8 cellular contexts compared by ENCODE assay signal in the genomic region with DNA sequence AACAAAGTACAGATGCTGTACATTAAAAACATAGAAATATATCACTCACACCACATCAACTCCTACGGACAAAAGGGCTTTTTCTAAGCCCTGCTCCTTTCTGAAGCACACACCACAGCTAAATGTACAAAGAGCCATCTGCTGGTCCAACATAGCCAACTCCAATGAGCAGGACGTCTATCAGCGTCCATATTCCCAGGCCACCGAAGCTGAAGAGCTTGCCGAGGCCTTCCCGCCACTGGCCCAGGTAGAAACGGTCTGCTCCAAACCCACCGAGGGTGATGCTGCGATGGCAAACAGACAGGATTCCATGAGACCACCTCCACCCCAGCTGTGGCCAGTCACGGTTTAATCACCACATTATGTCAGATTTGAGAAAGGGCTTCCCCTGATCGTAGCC.
DNase-seq lines count a peak whose midpoint lies in the region; ATAC-seq and TF ChIP-seq lines count a peak whose summit lies in the region.

No MANE protein-coding gene starts in this region.

- no peaks in the 10 kb centered on the region for H4K20me1 ChIP-seq in OCI-LY1 (ENCODE audit: insufficient read depth, low read length)

- no peaks in the 10 kb centered on the region for H3K27me3 Mint-ChIP-seq in effector memory CD8-positive, alpha-beta T cell

- H3K4me1 ChIP-seq in OCI-LY1 (ENCODE audit: insufficient read depth, low read length, severe bottlenecking), result peaks cover 19% of the 10 kb centered on the region
- H3K4me1 ChIP-seq in neutrophil (ENCODE audit: control insufficient read depth in 1 of 2, insufficient read depth in 1 of 2, low read depth in 1 of 2, low read length in 1 of 2), result peaks cover 33 to 37% of the 10 kb centered on the region in 2 experiments

- H3K27me3 ChIP-seq in OCI-LY1 (ENCODE audit: insufficient read depth, low read length), result no peaks in the 10 kb centered on the region
- H3K27me3 ChIP-seq in neutrophil, result no peaks in the 10 kb centered on the region

- no peak for ATAC-seq in effector memory CD8-positive, alpha-beta T cell (replicated peaks)
- no peak for ATAC-seq in GM21381 (IDR thresholded peaks at IDR 0.05; ENCODE audit: unreplicated experiment)
- ATAC-seq in GM21576 (IDR thresholded peaks at IDR 0.05; ENCODE audit: unreplicated experiment), result no peak

- H3K36me3 ChIP-seq in OCI-LY1 (ENCODE audit: insufficient read depth, low read length) (peaks cover 79% of the 10 kb centered on the region), neutrophil (peaks cover 48% of the 10 kb centered on the region)

- DNase-seq in DMS114 treated with DMSO at 0.1 percent for 48 hours (lab: John Stamatoyannopoulos, UW; ENCODE audit: unreplicated experiment), result peak; percentile 54
- DNase-seq in effector memory CD8-positive, alpha-beta T cell, result no peak
- no peak for DNase-seq in NCI-H146 treated with DMSO at 0.1 percent for 48 hours (lab: John Stamatoyannopoulos, UW; ENCODE audit: unreplicated experiment)
- no peak for DNase-seq in kidney glomerular epithelial cell (lab: John Stamatoyannopoulos, UW)

- no peaks in the 10 kb centered on the region for H3K79me2 ChIP-seq in OCI-LY1 (ENCODE audit: insufficient read depth, low read length)

- no peaks in the 10 kb centered on the region for H3K9me3 ChIP-seq in OCI-LY1 (ENCODE audit: low read length)
- no peaks in the 10 kb centered on the region for H3K9me3 ChIP-seq in neutrophil

- H3K9me2 ChIP-seq in OCI-LY1 (ENCODE audit: low read depth, low read length), result no peaks in the 10 kb centered on the region

- no peaks in the 10 kb centered on the region for H3K9me3 Mint-ChIP-seq in effector memory CD8-positive, alpha-beta T cell

- TF ChIP-seq CTCF in OCI-LY1 (IDR thresholded peaks at IDR 0.05; ENCODE audit: low read length), result peak; percentile 8; the same call in 1 of the 2 replicates
- TF ChIP-seq CTCF in neutrophil (IDR thresholded peaks at IDR 0.05), result no peak

- peak overlapping the region; percentile 94 for H3K27ac Mint-ChIP-seq in effector memory CD8-positive, alpha-beta T cell

- H3K4me2 ChIP-seq in OCI-LY1 (ENCODE audit: low read length), result 0 out of 2 replicates have a peak overlapping the region, but pooled peaks have one; percentile 14

- H3K4me1 Mint-ChIP-seq in effector memory CD8-positive, alpha-beta T cell (ENCODE audit: low read depth in 2 of 2), result peaks cover 21 to 26% of the 10 kb centered on the region in 2 donors

- H3K27ac ChIP-seq in OCI-LY1 (ENCODE audit: low read depth, low read length, poor library complexity, severe bottlenecking), result peak overlapping the region; percentile 71
- peak overlapping the region; percentile 95 for H3K27ac ChIP-seq in neutrophil

- no peak overlapping the region for H3K4me3 ChIP-seq in OCI-LY1 (ENCODE audit: low read depth, low read length, poor library complexity, severe bottlenecking)
- H3K4me3 ChIP-seq in neutrophil (ENCODE audit: low read depth in 1 of 2, low read length in 1 of 2), result no peak overlapping the region

- peaks cover 76% of the 10 kb centered on the region for H3K36me3 Mint-ChIP-seq in effector memory CD8-positive, alpha-beta T cell (ENCODE audit: insufficient read depth)

- peak overlapping the region; percentile 25 to 51 for H3K4me3 Mint-ChIP-seq in effector memory CD8-positive, alpha-beta T cell

- peaks cover 5% of the 10 kb centered on the region for H3F3A ChIP-seq in OCI-LY1 (ENCODE audit: insufficient read depth, low read length)

- no peak overlapping the region for H2AFZ ChIP-seq in OCI-LY1 (ENCODE audit: low read length)

- H3K9ac ChIP-seq in OCI-LY1 (ENCODE audit: low read length), result peak overlapping the region; percentile 7; the same call in 1 of the 2 replicates
